Comparison of ENCODE assay signal across 8 cellular contexts in the genomic region with DNA sequence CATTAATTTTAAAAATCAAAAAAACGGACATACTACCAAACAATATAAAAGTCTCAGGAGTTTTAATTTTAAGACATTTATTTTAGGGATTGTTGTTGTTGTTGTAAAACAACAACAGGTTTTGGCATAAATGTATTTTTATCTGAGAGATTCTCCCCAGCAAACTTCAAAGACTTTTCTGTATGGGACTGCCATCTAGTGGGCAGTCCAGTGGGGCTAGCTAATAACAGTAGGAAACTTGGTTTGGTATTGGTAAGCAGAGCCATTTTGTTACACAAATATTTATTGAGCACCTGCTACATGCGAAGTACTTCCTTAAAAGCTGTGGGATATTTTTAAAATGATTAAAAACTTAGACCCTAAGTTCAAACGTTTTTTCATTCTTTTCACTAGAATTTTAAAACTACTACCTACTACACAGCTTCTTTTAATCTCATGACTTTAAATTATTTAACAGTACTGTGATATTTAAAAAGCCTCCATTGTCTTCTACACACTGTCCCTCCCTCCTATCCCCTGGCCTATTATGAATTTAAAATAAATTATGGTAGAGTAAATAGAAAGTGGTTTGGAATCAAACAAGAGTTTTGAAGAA.
DNase-seq lines count a peak whose midpoint lies in the region; ATAC-seq and TF ChIP-seq lines count a peak whose summit lies in the region.

No MANE protein-coding gene starts in this region.

- H3K4me1 Mint-ChIP-seq in activated CD8-positive, alpha-beta T cell treated with anti-CD3 and anti-CD28 coated beads for 36 hours (ENCODE audit: low read depth): no peaks in the 10 kb centered on the region

- ATAC-seq in GM21825 (IDR thresholded peaks at IDR 0.05; ENCODE audit: unreplicated experiment): peak; percentile 57
- ATAC-seq in activated CD8-positive, alpha-beta T cell treated with anti-CD3 and anti-CD28 coated beads for 36 hours: no peak
- ATAC-seq in GM18873 (IDR thresholded peaks at IDR 0.05; ENCODE audit: low FRiP score, unreplicated experiment): no peak

- no peaks in the 10 kb centered on the region for H3K9me3 Mint-ChIP-seq in activated CD8-positive, alpha-beta T cell treated with anti-CD3 and anti-CD28 coated beads for 36 hours

- H3K27me3 ChIP-seq in BJ (ENCODE audit: control insufficient read depth, insufficient read depth, low read length): no peaks in the 10 kb centered on the region

- no peaks in the 10 kb centered on the region for H3K36me3 Mint-ChIP-seq in activated CD8-positive, alpha-beta T cell treated with anti-CD3 and anti-CD28 coated beads for 36 hours (ENCODE audit: low read depth)

- H3K27ac Mint-ChIP-seq in activated CD8-positive, alpha-beta T cell treated with anti-CD3 and anti-CD28 coated beads for 36 hours: no peak overlapping the region

- no peak overlapping the region for H3K4me3 ChIP-seq in BJ (ENCODE audit: low read depth, low read length)

- peak; percentile 88 for TF ChIP-seq CTCF in BJ (IDR thresholded peaks at IDR 0.05; ENCODE audit: insufficient read depth, low read depth, low read length)
- no peak for TF ChIP-seq CTCF in activated CD8-positive, alpha-beta T cell treated with anti-CD3 and anti-CD28 coated beads for 36 hours (IDR thresholded peaks at IDR 0.05)

- no peaks in the 10 kb centered on the region for H3K27me3 Mint-ChIP-seq in activated CD8-positive, alpha-beta T cell treated with anti-CD3 and anti-CD28 coated beads for 36 hours

- DNase-seq in BJ (ENCODE audit: low read depth) (no peak), NCI-H446 (lab: John Stamatoyannopoulos, UW) (peak; percentile 36 to 77), dedifferentiated amniotic fluid mesenchymal stem cell (ENCODE audit: extremely low spot score) (peak; percentile 66), myocyte (ENCODE audit: low read depth) (peak; percentile 75), DMS153 (lab: John Stamatoyannopoulos, UW) (no peak)
- no peak for DNase-seq in activated CD8-positive, alpha-beta T cell treated with anti-CD3 and anti-CD28 coated beads for 36 hours

- H3K4me3 Mint-ChIP-seq in activated CD8-positive, alpha-beta T cell treated with anti-CD3 and anti-CD28 coated beads for 36 hours: no peak overlapping the region

- POLR2A ChIA-PET in BJ (lab: Charles Lee): no interaction called here
- POLR2A ChIA-PET in activated CD8-positive, alpha-beta T cell treated with anti-CD3 and anti-CD28 coated beads for 36 hours (lab: Charles Lee): no interaction called here

- intact Hi-C loops in activated CD8-positive, alpha-beta T cell treated with anti-CD3 and anti-CD28 coated beads for 36 hours (cut with micrococcal nuclease): no loop called here

- H3K36me3 ChIP-seq in BJ (ENCODE audit: control insufficient read depth, insufficient read depth, low read length): no peaks in the 10 kb centered on the region

- CTCF ChIA-PET in BJ (lab: Yijun Ruan, JAX): interaction anchor here (0.7 to 1.3 kb wide), 7 partner anchors 8 to 188 kb away, joined by 3 to 6 read pairs (median 4); no protein-coding TSS in a partner anchor
- CTCF ChIA-PET in activated CD8-positive, alpha-beta T cell treated with anti-CD3 and anti-CD28 coated beads for 36 hours (lab: Charles Lee): no interaction called here

Comparison
In these comparisons a context has a peak if more than half of its experiments do, and no peak if none do; other contexts are left out.
1. DNase-seq: peak in NCI-H446 (2 of 2), dedifferentiated amniotic fluid mesenchymal stem cell (single experiment) and myocyte (single experiment); none in BJ (single experiment), activated CD8-positive, alpha-beta T cell treated with anti-CD3 and anti-CD28 coated beads for 36 hours (single experiment) and DMS153 (single experiment).